In the genomic region with DNA sequence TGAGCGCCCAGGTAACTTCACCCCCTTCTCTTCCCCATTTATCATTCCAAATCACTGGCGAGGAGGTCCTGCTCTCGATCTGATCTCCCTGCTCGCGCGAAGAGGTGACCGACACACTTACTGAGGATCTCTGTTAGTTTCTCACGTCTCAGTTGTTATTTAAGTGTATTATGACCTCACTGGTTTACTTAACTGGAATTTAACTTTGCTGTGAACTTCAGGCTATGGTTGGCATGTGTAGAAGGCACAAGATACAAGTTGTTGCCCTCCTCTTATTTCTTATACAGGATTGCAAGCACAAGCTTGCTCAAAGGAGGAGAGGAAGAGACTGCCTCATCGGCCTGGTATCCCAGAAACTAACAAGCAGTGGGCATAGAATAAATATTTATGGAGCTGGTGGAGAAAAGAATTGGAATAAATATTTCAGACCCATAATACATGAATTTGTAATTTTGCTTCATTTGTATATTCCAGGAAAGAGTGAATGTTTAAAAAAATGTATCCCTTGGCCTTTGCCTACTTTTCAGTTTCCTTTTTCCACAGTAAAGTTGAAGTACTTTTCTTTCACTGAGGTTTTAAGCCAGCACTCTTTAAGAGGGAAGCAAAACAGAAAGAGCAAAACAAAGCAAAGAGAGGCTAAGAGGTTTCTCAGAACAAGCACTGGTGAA, we compare ENCODE assay signal across 8 cellular contexts. TPM values are rescaled to one million over a fixed set of nuclear protein-coding genes. Genes with fewer than 3 reads are reported as not detected.
DNase-seq lines count a peak whose midpoint lies in the region; TF ChIP-seq lines count a peak whose summit lies in the region.

No MANE protein-coding gene starts in this region.

- peak overlapping the region; percentile 98 to 99 for H3K27ac ChIP-seq in ovary

- 3 to 5% (median 3%) methylated on average over 9 of the region's 9 CpGs for WGBS in ovary, 3 donors

- H3K27me3 ChIP-seq in ovary: no peaks in the 10 kb centered on the region

- no peaks in the 10 kb centered on the region for H3K9me3 Mint-ChIP-seq in T-helper 1 cell treated with Interleukin-12 subunit alpha and Interleukin-12 subunit beta and Interleukin-4 antibody, amounts not matched to agents 30 μg/mL and 1 μg/mL, for 36 hours
- no peaks in the 10 kb centered on the region for H3K9me3 Mint-ChIP-seq in activated T-helper 1 cell treated with anti-CD3 and anti-CD28 coated beads, Interleukin-12 subunit alpha, Interleukin-12 subunit beta, Interleukin-2, Interleukin-4 antibody, amounts not matched to agents 30 ng/mL and 10 ng/mL and 1 ng/mL, durations not matched to agents 14 hours and 24 hours and 36 hours
- H3K9me3 Mint-ChIP-seq in glutamatergic neuron (ENCODE audit: unreplicated experiment): peaks cover 10% of the 10 kb centered on the region

- H3K36me3 Mint-ChIP-seq in T-helper 1 cell treated with Interleukin-12 subunit alpha and Interleukin-12 subunit beta and Interleukin-4 antibody, amounts not matched to agents 30 μg/mL and 1 μg/mL, for 36 hours (ENCODE audit: low read depth): peaks cover 1% of the 10 kb centered on the region
- H3K36me3 Mint-ChIP-seq in activated T-helper 1 cell treated with anti-CD3 and anti-CD28 coated beads, Interleukin-12 subunit alpha, Interleukin-12 subunit beta, Interleukin-2, Interleukin-4 antibody, amounts not matched to agents 30 ng/mL and 10 ng/mL and 1 ng/mL, durations not matched to agents 14 hours and 24 hours and 36 hours (ENCODE audit: low read depth): no peaks in the 10 kb centered on the region
- H3K36me3 Mint-ChIP-seq in glutamatergic neuron (ENCODE audit: unreplicated experiment): no peaks in the 10 kb centered on the region

- H3K36me3 ChIP-seq in ovary: no peaks in the 10 kb centered on the region

- no peaks in the 10 kb centered on the region for H3K9me3 ChIP-seq in ovary

- H3K4me3 Mint-ChIP-seq in T-helper 1 cell treated with Interleukin-12 subunit alpha and Interleukin-12 subunit beta and Interleukin-4 antibody, amounts not matched to agents 30 μg/mL and 1 μg/mL, for 36 hours: peak overlapping the region; percentile 78
- H3K4me3 Mint-ChIP-seq in activated T-helper 1 cell treated with anti-CD3 and anti-CD28 coated beads, Interleukin-12 subunit alpha, Interleukin-12 subunit beta, Interleukin-2, Interleukin-4 antibody, amounts not matched to agents 30 ng/mL and 10 ng/mL and 1 ng/mL, durations not matched to agents 14 hours and 24 hours and 36 hours: peak overlapping the region; percentile 78
- peak overlapping the region; percentile 83 for H3K4me3 Mint-ChIP-seq in glutamatergic neuron (ENCODE audit: unreplicated experiment)

- intact Hi-C loops in activated T-helper 1 cell treated with anti-CD3 and anti-CD28 coated beads, Interleukin-12 subunit alpha, Interleukin-12 subunit beta, Interleukin-2, Interleukin-4 antibody, amounts not matched to agents 30 ng/mL and 10 ng/mL and 1 ng/mL, durations not matched to agents 14 hours and 24 hours and 36 hours (cut with micrococcal nuclease): no loop called here
- intact Hi-C loops in ovary (cut with DNase I): loop anchor here in 2 of 4 donors (10.0 kb wide), 1 partner anchor 131 kb away; no protein-coding TSS in a partner anchor

- TF ChIP-seq POLR2A in ovary (IDR thresholded peaks at IDR 0.05): no peak

- H3K4me3 ChIP-seq in ovary: peak overlapping the region; percentile 47

- TF ChIP-seq CTCF in glutamatergic neuron (IDR thresholded peaks at IDR 0.05; ENCODE audit: partially characterized antibody, unreplicated experiment) (no peak), ovary (IDR thresholded peaks at IDR 0.05) (no peak)

- H3K4me1 ChIP-seq in ovary (ENCODE audit: insufficient read depth): peaks cover 6% of the 10 kb centered on the region

- H3K4me1 Mint-ChIP-seq in T-helper 1 cell treated with Interleukin-12 subunit alpha and Interleukin-12 subunit beta and Interleukin-4 antibody, amounts not matched to agents 30 μg/mL and 1 μg/mL, for 36 hours (ENCODE audit: low read depth): peaks cover 15% of the 10 kb centered on the region
- H3K4me1 Mint-ChIP-seq in activated T-helper 1 cell treated with anti-CD3 and anti-CD28 coated beads, Interleukin-12 subunit alpha, Interleukin-12 subunit beta, Interleukin-2, Interleukin-4 antibody, amounts not matched to agents 30 ng/mL and 10 ng/mL and 1 ng/mL, durations not matched to agents 14 hours and 24 hours and 36 hours (ENCODE audit: low read depth): peaks cover 16% of the 10 kb centered on the region
- H3K4me1 Mint-ChIP-seq in glutamatergic neuron (ENCODE audit: low read depth, unreplicated experiment): peaks cover 2% of the 10 kb centered on the region

- peak overlapping the region; percentile 31 for H3K27ac Mint-ChIP-seq in T-helper 1 cell treated with Interleukin-12 subunit alpha and Interleukin-12 subunit beta and Interleukin-4 antibody, amounts not matched to agents 30 μg/mL and 1 μg/mL, for 36 hours
- H3K27ac Mint-ChIP-seq in activated T-helper 1 cell treated with anti-CD3 and anti-CD28 coated beads, Interleukin-12 subunit alpha, Interleukin-12 subunit beta, Interleukin-2, Interleukin-4 antibody, amounts not matched to agents 30 ng/mL and 10 ng/mL and 1 ng/mL, durations not matched to agents 14 hours and 24 hours and 36 hours: peak overlapping the region; percentile 18
- H3K27ac Mint-ChIP-seq in glutamatergic neuron (ENCODE audit: unreplicated experiment): peak overlapping the region; percentile 53

- no peak for DNase-seq in T-helper 1 cell
- DNase-seq in activated T-helper 1 cell treated with anti-CD3 and anti-CD28 coated beads, Interleukin-12 subunit alpha, Interleukin-12 subunit beta, Interleukin-2, Interleukin-4 antibody, amounts not matched to agents 30 ng/mL and 10 ng/mL and 1 ng/mL, durations not matched to agents 14 hours and 24 hours and 36 hours (ENCODE audit: low spot score): no peak
- DNase-seq in glutamatergic neuron: no peak
- no peak for DNase-seq in ovary
- no peak for DNase-seq in GF-D8 (lab: John Stamatoyannopoulos, UW)
- DNase-seq in activated CD4-positive, CD25-positive, alpha-beta regulatory T cell (lab: John Stamatoyannopoulos, UW): no peak
- no peak for DNase-seq in iPS-NIHi11 (ENCODE audit: low spot score)

- peaks cover 69% of the 10 kb centered on the region for H3K27me3 Mint-ChIP-seq in T-helper 1 cell treated with Interleukin-12 subunit alpha and Interleukin-12 subunit beta and Interleukin-4 antibody, amounts not matched to agents 30 μg/mL and 1 μg/mL, for 36 hours (ENCODE audit: low read depth)
- peaks cover 45% of the 10 kb centered on the region for H3K27me3 Mint-ChIP-seq in activated T-helper 1 cell treated with anti-CD3 and anti-CD28 coated beads, Interleukin-12 subunit alpha, Interleukin-12 subunit beta, Interleukin-2, Interleukin-4 antibody, amounts not matched to agents 30 ng/mL and 10 ng/mL and 1 ng/mL, durations not matched to agents 14 hours and 24 hours and 36 hours (ENCODE audit: insufficient read depth)
- peaks cover 9% of the 10 kb centered on the region for H3K27me3 Mint-ChIP-seq in glutamatergic neuron (ENCODE audit: unreplicated experiment)

- TF ChIP-seq EP300 in ovary (IDR thresholded peaks at IDR 0.05): no peak

RNA-seq across cellular contexts. Expression of gene RNF217, which starts 1.3 kb away (rescaled TPM):
- 1.8 and 2.3 TPM in 2 replicates for total RNA-seq in activated T-helper 1 cell treated with anti-CD3 and anti-CD28 coated beads, Interleukin-12 subunit alpha, Interleukin-12 subunit beta, Interleukin-2, Interleukin-4 antibody, amounts not matched to agents 30 ng/mL and 10 ng/mL and 1 ng/mL, durations not matched to agents 14 hours and 24 hours and 36 hours
- total RNA-seq in glutamatergic neuron (ENCODE audit: unreplicated experiment) (5.9 TPM), ovary (10 to 100 TPM; 26.0 to 40.4 (median 35.8) TPM)
- 10 to 100 TPM in 1 of 2 donors, 1 to 10 TPM in 1; 5.8 to 11.4 TPM for polyA plus RNA-seq in ovary
